ENCODE assay signal across 21 cellular contexts in the genomic region with DNA sequence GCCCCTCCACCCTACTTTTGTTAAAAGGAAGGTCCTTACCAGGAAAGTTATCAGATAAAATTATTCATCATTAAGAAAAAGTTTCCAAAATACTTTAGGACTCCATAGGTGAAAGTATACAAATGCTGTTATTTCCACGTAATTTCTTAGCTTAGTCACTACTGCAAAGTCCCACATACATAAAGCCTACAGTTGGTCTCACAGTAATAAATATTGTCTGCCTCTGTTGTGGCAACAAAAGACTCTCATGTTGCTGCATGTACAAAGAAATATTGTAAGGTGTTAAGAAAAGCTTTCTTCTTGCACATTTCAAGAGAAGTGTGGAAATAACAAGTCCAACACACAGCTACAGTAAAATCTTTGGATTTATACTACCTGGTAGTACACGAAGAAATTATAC.
DNase-seq lines count a peak whose midpoint lies in the region; ATAC-seq and TF ChIP-seq lines count a peak whose summit lies in the region.
"Had no signal": no experiment of that assay in that cellular context is flagged by ENCODE, and none has a peak within 500 bp of the region (broad histone marks: within the 10 kb centered on the region; RNA-seq: fewer than 3 reads in every experiment).

No MANE protein-coding gene starts in this region.

- no peak overlapping the region for H4K8ac ChIP-seq in H9 (replicated peaks; ENCODE audit: insufficient read length, low read depth, low read length)

- H3K4me1 Mint-ChIP-seq in H9 (peaks cover 75 to 78% of the 10 kb centered on the region in 2 experiments), endodermal cell (peaks cover 43% of the 10 kb centered on the region)

- no peak overlapping the region for H2AFZ ChIP-seq in H9 (ENCODE audit: low read length)
- H2AFZ ChIP-seq: PC-9 had no signal

- H3K23ac ChIP-seq in H9 (ENCODE audit: insufficient read length, low read depth, low read length), result no peak overlapping the region

- no peak overlapping the region for H2BK12ac ChIP-seq in H9 (ENCODE audit: insufficient read length, low read depth, low read length)

- H3K4me1 ChIP-seq in H9 (ENCODE audit: insufficient read depth, low read length), result peaks cover 16% of the 10 kb centered on the region
- peaks cover 76% of the 10 kb centered on the region for H3K4me1 ChIP-seq in Panc1 (ENCODE audit: control insufficient read depth, insufficient read depth, low read length)
- peaks cover 60% of the 10 kb centered on the region for H3K4me1 ChIP-seq in foreskin keratinocyte
- H3K4me1 ChIP-seq in endodermal cell (ENCODE audit: control insufficient read depth, insufficient read depth, low read length), result peaks cover 20% of the 10 kb centered on the region

- H3K9ac ChIP-seq in H9 (ENCODE audit: extremely low read depth, insufficient read length, low read length) (no peak overlapping the region), endodermal cell (ENCODE audit: extremely low read depth, low read length, poor library complexity, severe bottlenecking) (no peak overlapping the region)
- H3K9ac ChIP-seq: BLaER1 treated with 17β-estradiol and CSF1 and Interleukin-3, amounts not matched to agents 10 nM and 100 nM had no signal

- CTCF ChIA-PET in Panc1 (lab: Charles Lee), result no interaction called here

- H3K79me2 ChIP-seq in H9 (ENCODE audit: insufficient read depth, low read length), result peaks cover 11% of the 10 kb centered on the region; the same call in 1 of the 2 replicates

- no peak overlapping the region for H2BK15ac ChIP-seq in H9 (ENCODE audit: low read depth, low read length)

- H4K91ac ChIP-seq in H9 (ENCODE audit: insufficient read length, low read depth, low read length), result no peak overlapping the region

- no peak overlapping the region for H3K4me3 ChIP-seq in Panc1 (ENCODE audit: low read depth in 2 of 2, low read length in 2 of 2)
- no peak overlapping the region for H3K4me3 ChIP-seq in endodermal cell (ENCODE audit: low read length)
- H3K4me3 ChIP-seq: BLaER1 treated with 17β-estradiol and CSF1 and Interleukin-3, amounts not matched to agents 10 nM and 100 nM; PC-9; SJSA1 had no signal

- TF ChIP-seq CTCF in H9 (conservative IDR thresholded peaks at IDR 0.05) (no peak), Panc1 (IDR thresholded peaks at IDR 0.05) (no peak), foreskin keratinocyte (conservative IDR thresholded peaks at IDR 0.05) (no peak), endodermal cell (conservative IDR thresholded peaks at IDR 0.05) (no peak)

- intact Hi-C loops in Panc1 (cut with micrococcal nuclease; ENCODE audit: unreplicated experiment), result no loop called here

- H3K9me3 ChIP-seq in H9 (ENCODE audit: control insufficient read depth, low read depth, low read length) (no peaks in the 10 kb centered on the region), Panc1 (ENCODE audit: control insufficient read depth, insufficient read depth, low read depth, low read length) (no peaks in the 10 kb centered on the region), endodermal cell (ENCODE audit: control insufficient read depth, low read length) (no peaks in the 10 kb centered on the region)
- H3K9me3 ChIP-seq: BLaER1 treated with 17β-estradiol and CSF1 and Interleukin-3, amounts not matched to agents 10 nM and 100 nM; SJSA1 had no signal

- in situ Hi-C loops in Panc1 (cut with HindIII; ENCODE audit: low pct_unique_long_range_greater_than_20kb, low sequenced_read_pairs), result no loop called here

- no peak overlapping the region for H4K5ac ChIP-seq in H9 (ENCODE audit: insufficient read length, low read depth, low read length)

- no peaks in the 10 kb centered on the region for H4K20me1 ChIP-seq in H9 (ENCODE audit: control insufficient read depth, insufficient read depth, insufficient read length)

- H3K9me3 Mint-ChIP-seq in H9 (no peaks in the 10 kb centered on the region), endodermal cell (no peaks in the 10 kb centered on the region)
- H3K9me3 Mint-ChIP-seq: CD4-positive, alpha-beta T cell had no signal

- H2BK120ac ChIP-seq in H9 (ENCODE audit: low read depth, low read length, poor library complexity, severe bottlenecking), result no peak overlapping the region

- BruUV-seq in Panc1 (replicated peaks; lab: Mats Ljungman, UMichigan), result no TSS peak

- no peak overlapping the region for H3K14ac ChIP-seq in H9 (ENCODE audit: insufficient read depth, low read length)

- H3K27me3 Mint-ChIP-seq in H9 (ENCODE audit: low read depth) (no peaks in the 10 kb centered on the region), endodermal cell (ENCODE audit: insufficient read depth) (no peaks in the 10 kb centered on the region)

- no peak overlapping the region for H3T11ph ChIP-seq in H9 (ENCODE audit: low read length)

- DNase-seq in H9, result no peak
- DNase-seq in Panc1 (ENCODE audit: low read depth, low spot score), result no peak
- DNase-seq in foreskin keratinocyte, result peak in 1 of 2 donors; percentile 66
- DNase-seq in endodermal cell, result no peak
- DNase-seq in GOT3 (lab: John Stamatoyannopoulos, UW), result no peak
- DNase-seq in superior temporal gyrus (ENCODE audit: extremely low spot score), result no peak
- DNase-seq in NCI-H187 (lab: John Stamatoyannopoulos, UW), result no peak
- DNase-seq: CD4-positive, alpha-beta T cell; Karpas-422; MV-4-11; NCI-H1105; NCI-H1436 treated with DMSO at 0.1 percent for 48 hours; NCI-H2029; NCI-H2227 treated with DMSO at 0.1 percent for 48 hours; NCI-H526 treated with DMSO at 0.1 percent for 48 hours; PC-9; Right ventricle myocardium superior; RPMI8226 had no signal

- H2BK20ac ChIP-seq in H9 (ENCODE audit: low read depth, low read length, poor library complexity, severe bottlenecking), result no peak overlapping the region

- H3K56ac ChIP-seq in H9 (ENCODE audit: insufficient read length, low read depth, low read length), result no peak overlapping the region

- no peak overlapping the region for H3K4me2 ChIP-seq in H9 (ENCODE audit: insufficient read depth, insufficient read length, low read length)
- H3K4me2 ChIP-seq: BLaER1 treated with 17β-estradiol and CSF1 and Interleukin-3, amounts not matched to agents 10 nM and 100 nM; PC-9 had no signal

- no CpG with 5 or more reads among the region's 2 CpGs for WGBS in H9 (ENCODE audit: extremely low coverage, insufficient read length, low lambda C conversion rate)
- 82% methylated on average over 1 of the region's 2 CpGs; no CpG with 5 or more reads in 1 of the 2 experiments for WGBS in endodermal cell (ENCODE audit: insufficient coverage in 1 of 2, insufficient read length in 1 of 2), 2 experiments

- H2AK5ac ChIP-seq in H9 (ENCODE audit: insufficient read length, low read length), result no peak overlapping the region

- ATAC-seq in GM18867 (IDR thresholded peaks at IDR 0.05; ENCODE audit: unreplicated experiment) (peak; percentile 3), Panc1 (no peak), foreskin keratinocyte (no peak)

- no peak overlapping the region for H3K18ac ChIP-seq in H9 (ENCODE audit: insufficient read length, low read depth, low read length)

- H3K4me3 Mint-ChIP-seq in H9, result no peak overlapping the region
- no peak overlapping the region for H3K4me3 Mint-ChIP-seq in endodermal cell
- H3K4me3 Mint-ChIP-seq: CD4-positive, alpha-beta T cell had no signal

- no peak overlapping the region for H3K27ac ChIP-seq in H9 (ENCODE audit: insufficient read length, low read depth, low read length)
- peak overlapping the region; percentile 2 for H3K27ac ChIP-seq in Panc1 (ENCODE audit: low read length)
- H3K27ac ChIP-seq in foreskin keratinocyte, result peak overlapping the region; percentile 64
- H3K27ac ChIP-seq in endodermal cell (ENCODE audit: low read depth, low read length), result no peak overlapping the region
- H3K27ac ChIP-seq: BLaER1 treated with 17β-estradiol and CSF1 and Interleukin-3, amounts not matched to agents 10 nM and 100 nM; PC-9; SJSA1 had no signal

- H3K36me3 Mint-ChIP-seq in H9 (ENCODE audit: insufficient read depth in 1 of 3, low read depth in 3 of 3) (no peaks in the 10 kb centered on the region; a peak in 1 of 7 replicates), endodermal cell (ENCODE audit: low read depth) (no peaks in the 10 kb centered on the region)

- no peaks in the 10 kb centered on the region for H3K27me3 ChIP-seq in H9 (ENCODE audit: insufficient read depth, low read length)
- H3K27me3 ChIP-seq in Panc1 (ENCODE audit: control insufficient read depth, insufficient read depth, low read length), result no peaks in the 10 kb centered on the region
- H3K27me3 ChIP-seq in foreskin keratinocyte, result no peaks in the 10 kb centered on the region
- H3K27me3 ChIP-seq in endodermal cell (ENCODE audit: control insufficient read depth, insufficient read depth, low read length, poor library complexity, severe bottlenecking), result no peaks in the 10 kb centered on the region
- H3K27me3 ChIP-seq: BLaER1 treated with 17β-estradiol and CSF1 and Interleukin-3, amounts not matched to agents 10 nM and 100 nM; SJSA1 had no signal

- POLR2A ChIA-PET in Panc1 (lab: Charles Lee), result no interaction called here

- H3K4ac ChIP-seq in H9 (ENCODE audit: low read depth, low read length), result no peak overlapping the region

- no peak overlapping the region for H2BK5ac ChIP-seq in H9 (ENCODE audit: insufficient read length, low read length)

- H3K36me3 ChIP-seq in Panc1 (ENCODE audit: control insufficient read depth, insufficient read depth, low read length) (no peaks in the 10 kb centered on the region), endodermal cell (ENCODE audit: control insufficient read depth, insufficient read depth, low read length) (no peaks in the 10 kb centered on the region)

- H3K79me1 ChIP-seq in H9 (ENCODE audit: insufficient read depth, low read depth, low read length, poor library complexity, severe bottlenecking), result peaks cover 3% of the 10 kb centered on the region

- H3K27ac Mint-ChIP-seq in H9 (peak overlapping the region; percentile 40 to 76 (median 43); a peak in 4 of 7 replicates), endodermal cell (no peak overlapping the region)
- H3K27ac Mint-ChIP-seq: CD4-positive, alpha-beta T cell had no signal

- H3K23me2 ChIP-seq in H9 (ENCODE audit: insufficient read length, low read depth, low read length, poor library complexity, severe bottlenecking), result no peaks in the 10 kb centered on the region

Comparison
In these comparisons a context has a peak if more than half of its experiments do, and no peak if none do; other contexts are left out.
1. H3K27ac ChIP-seq: peak in Panc1 (single experiment) and foreskin keratinocyte (single experiment); none in H9 (single experiment) and endodermal cell (single experiment).